Comparison of ENCODE assay signal across 22 cellular contexts in genomic region chr1:57131257-57131656, GRCh38.
"Had no signal": no experiment of that assay in that cellular context is flagged by ENCODE, and none has a peak within 500 bp of the region (broad histone marks: within the 10 kb centered on the region; RNA-seq: fewer than 3 reads in every experiment).

No MANE protein-coding gene starts in this region.

- DNase-seq: activated CD4-positive, alpha-beta T cell treated with anti-CD3 and anti-CD28 coated beads for 48 hours; activated CD4-positive, alpha-beta T cell treated with anti-CD3 and anti-CD28 coated beads, Interleukin-2, amount 50 U/mL, for 4 hours; activated CD4-positive, CD25-positive, alpha-beta regulatory T cell treated with anti-CD3 and anti-CD28 coated beads, Interleukin-2, amount 50 U/mL, for 72 hours; activated CD8-positive, alpha-beta memory T cell treated with anti-CD3 and anti-CD28 coated beads, Interleukin-2, amount 50 U/mL, for 48 hours; activated CD8-positive, alpha-beta T cell treated with anti-CD3 and anti-CD28 coated beads, Interleukin-2, amount 10 ng/mL, durations not matched to agents 7 days and 5 days; activated T-cell treated with anti-CD3 and anti-CD28 coated beads, Interleukin-2, amount 50 U/mL, for 1 hour; aorta; body of pancreas; Kasumi-1; KBM-7; NCI-H1048; NCI-H146; NCI-H2029; NCI-H2107; NCI-H2171 treated with DMSO at 0.1 percent for 48 hours; NCI-H526; NCI-H774; SHP77; T-helper 17 cell; T-helper 9 cell had no signal

- H3K27me3 ChIP-seq: body of pancreas, SJSA1 had no signal

- ATAC-seq: activated CD8-positive, alpha-beta T cell treated with anti-CD3 and anti-CD28 coated beads, Interleukin-2, amount 10 ng/mL, durations not matched to agents 7 days and 5 days; body of pancreas; T-helper 17 cell; WTC11 had no signal

- H3K9me3 ChIP-seq: body of pancreas, SJSA1 had no signal

- H3K4me3 ChIP-seq: body of pancreas, SJSA1 had no signal

- H3K27ac ChIP-seq: body of pancreas, SJSA1 had no signal

- H3K4me1 ChIP-seq: body of pancreas, SJSA1 had no signal

- H3K36me3 ChIP-seq: SJSA1 had no signal
